Comparison of ENCODE assay signal across 8 cellular contexts in genomic region chr17:17387461-17388362, GRCh38.
DNase-seq lines count a peak whose midpoint lies in the region; ATAC-seq and TF ChIP-seq lines count a peak whose summit lies in the region.

No MANE protein-coding gene starts in this region.

- DNase-seq in DMS53 (lab: John Stamatoyannopoulos, UW) (peak; percentile 96), NB4 (ENCODE audit: low read depth) (peak; percentile 54), astrocyte of the spinal cord (ENCODE audit: low read depth, low spot score) (no peak), midbrain (lab: John Stamatoyannopoulos, UW) (no peak), KG1 (lab: John Stamatoyannopoulos, UW) (no peak)

- in situ Hi-C loops in astrocyte of the spinal cord (cut with HindIII; ENCODE audit: low sequenced_read_pairs) = no loop called here

- H3K4me1 ChIP-seq in liver (ENCODE audit: control insufficient read depth in 4 of 4, insufficient read depth in 4 of 4, low read length in 3 of 4) = peaks cover 0 to 6% (median 4%) of the 10 kb centered on the region in 4 donors

- TF ChIP-seq RAD21 in liver (IDR thresholded peaks at IDR 0.05) = peak in 1 of 2 donors; percentile 52

- no peaks in the 10 kb centered on the region for H3K36me3 ChIP-seq in liver (ENCODE audit: control insufficient read depth in 4 of 4, insufficient read depth in 3 of 4, low read depth in 1 of 4, low read length in 3 of 4)

- no peak for TF ChIP-seq POLR2A in NB4 (IDR thresholded peaks at IDR 0.05; ENCODE audit: extremely low read depth, insufficient read length)

- TF ChIP-seq CTCF in NB4 (IDR thresholded peaks at IDR 0.05; ENCODE audit: low read depth, low read length) = peak; percentile 42
- TF ChIP-seq CTCF in astrocyte of the spinal cord (IDR thresholded peaks at IDR 0.05; ENCODE audit: low read depth, low read length) = peak; percentile 26
- peak; percentile 27 for TF ChIP-seq CTCF in liver (IDR thresholded peaks at IDR 0.05; ENCODE audit: low read depth, low read length, missing input control)

- H3K27me3 ChIP-seq in liver (ENCODE audit: control insufficient read depth in 4 of 4, insufficient read depth in 4 of 4, low read length in 3 of 4) = no peaks in the 10 kb centered on the region

- no peak for ATAC-seq in HG03045 (IDR thresholded peaks at IDR 0.05; ENCODE audit: unreplicated experiment)
- no peak for ATAC-seq in GM21786 (IDR thresholded peaks at IDR 0.05; ENCODE audit: unreplicated experiment)

- no peaks in the 10 kb centered on the region for H3K9me3 ChIP-seq in liver (ENCODE audit: control insufficient read depth in 4 of 4, low read length in 3 of 4)

- H3K9ac ChIP-seq in liver (ENCODE audit: low read depth in 1 of 2, low read length in 2 of 2) = no peak overlapping the region

- H3K27ac ChIP-seq in liver (ENCODE audit: low read depth in 1 of 2, low read length in 2 of 2) = no peak overlapping the region

- H3K4me3 ChIP-seq in NB4 (ENCODE audit: low read depth, low read length) (no peak overlapping the region), astrocyte of the spinal cord (ENCODE audit: low read depth, low read length) (no peak overlapping the region), liver (ENCODE audit: low read depth in 1 of 3, low read length in 3 of 3) (no peak overlapping the region)

- WGBS in liver = 65% methylated on average over 15 of the region's 15 CpGs

TF ChIP-seq in liver, 16 proteins besides CTCF, POLR2A, EP300 and RAD21:
- TF ChIP-seq ZBTB33 (IDR thresholded peaks at IDR 0.05) (no peak), HNF4G (IDR thresholded peaks at IDR 0.05) (peak; percentile 64), SP1 (IDR thresholded peaks at IDR 0.05) (peak; percentile 36), REST (IDR thresholded peaks at IDR 0.05) (no peak), ATF3 (IDR thresholded peaks at IDR 0.05) (no peak), FOXA2 (IDR thresholded peaks at IDR 0.05) (no peak), GABPA (IDR thresholded peaks at IDR 0.05 in 1 of 2, conservative IDR thresholded peaks at IDR 0.05 in 1 of 2) (no peak), TAF1 (conservative IDR thresholded peaks at IDR 0.05) (no peak), JUND (IDR thresholded peaks at IDR 0.05) (no peak), EGR1 (IDR thresholded peaks at IDR 0.05; ENCODE audit: low read depth in 2 of 2) (no peak), FOXA1 (IDR thresholded peaks at IDR 0.05) (no peak), NR2F2 (IDR thresholded peaks at IDR 0.05) (peak; percentile 54), RXRA (IDR thresholded peaks at IDR 0.05) (peak; percentile 73 to 76), MAX (IDR thresholded peaks at IDR 0.05) (no peak), HNF4A (conservative IDR thresholded peaks at IDR 0.05) (peak; percentile 77 to 91)

Comparison
In these comparisons a context has a peak if more than half of its experiments do, and no peak if none do; other contexts are left out.
1. DNase-seq: peak in DMS53 (single experiment) and NB4 (single experiment); none in astrocyte of the spinal cord (single experiment), midbrain (single experiment) and KG1 (single experiment).
2. Peak in every context shown above with its lines, with median percentiles within 50 percentile points of each other: CTCF ChIP-seq.